ENCODE assay signal across 1 cellular context in genomic region chr13:29817604-29818378, GRCh38.
TF ChIP-seq lines count a peak whose summit lies in the region.

No MANE protein-coding gene starts in this region.

TF ChIP-seq in WTC11, 78 proteins besides CTCF, POLR2A, EP300 and RAD21 (continued from another document):
- no peak for TF ChIP-seq MLX (CRISPR knock-in tag; IDR thresholded peaks at IDR 0.05)
- TF ChIP-seq ATF1 (CRISPR knock-in tag; IDR thresholded peaks at IDR 0.05): no peak
- no peak for TF ChIP-seq ZNF532 (CRISPR knock-in tag; IDR thresholded peaks at IDR 0.05; ENCODE audit: borderline replicate concordance)
- no peak for TF ChIP-seq TEAD4 (CRISPR knock-in tag; IDR thresholded peaks at IDR 0.05)
- no peak for TF ChIP-seq SMAD3 (CRISPR knock-in tag; IDR thresholded peaks at IDR 0.05; ENCODE audit: borderline replicate concordance)
- TF ChIP-seq, protein P1, sequence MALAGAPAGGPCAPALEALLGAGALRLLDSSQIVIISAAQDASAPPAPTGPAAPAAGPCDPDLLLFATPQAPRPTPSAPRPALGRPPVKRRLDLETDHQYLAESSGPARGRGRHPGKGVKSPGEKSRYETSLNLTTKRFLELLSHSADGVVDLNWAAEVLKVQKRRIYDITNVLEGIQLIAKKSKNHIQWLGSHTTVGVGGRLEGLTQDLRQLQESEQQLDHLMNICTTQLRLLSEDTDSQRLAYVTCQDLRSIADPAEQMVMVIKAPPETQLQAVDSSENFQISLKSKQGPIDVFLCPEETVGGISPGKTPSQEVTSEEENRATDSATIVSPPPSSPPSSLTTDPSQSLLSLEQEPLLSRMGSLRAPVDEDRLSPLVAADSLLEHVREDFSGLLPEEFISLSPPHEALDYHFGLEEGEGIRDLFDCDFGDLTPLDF (CRISPR knock-in tag; IDR thresholded peaks at IDR 0.05): no peak
- no peak for TF ChIP-seq MYBL2 (CRISPR knock-in tag; IDR thresholded peaks at IDR 0.05)
- TF ChIP-seq CREB1 (CRISPR knock-in tag; IDR thresholded peaks at IDR 0.05): no peak
- TF ChIP-seq, protein P2, sequence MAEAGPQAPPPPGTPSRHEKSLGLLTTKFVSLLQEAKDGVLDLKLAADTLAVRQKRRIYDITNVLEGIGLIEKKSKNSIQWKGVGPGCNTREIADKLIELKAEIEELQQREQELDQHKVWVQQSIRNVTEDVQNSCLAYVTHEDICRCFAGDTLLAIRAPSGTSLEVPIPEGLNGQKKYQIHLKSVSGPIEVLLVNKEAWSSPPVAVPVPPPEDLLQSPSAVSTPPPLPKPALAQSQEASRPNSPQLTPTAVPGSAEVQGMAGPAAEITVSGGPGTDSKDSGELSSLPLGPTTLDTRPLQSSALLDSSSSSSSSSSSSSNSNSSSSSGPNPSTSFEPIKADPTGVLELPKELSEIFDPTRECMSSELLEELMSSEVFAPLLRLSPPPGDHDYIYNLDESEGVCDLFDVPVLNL (CRISPR knock-in tag; IDR thresholded peaks at IDR 0.05; ENCODE audit: borderline replicate concordance, low read depth): no peak
